Comparison of ENCODE assay signal across 22 cellular contexts in genomic region chr3:6862880-6863195, GRCh38. TPM values are rescaled to one million over a fixed set of nuclear protein-coding genes. Genes with fewer than 3 reads are reported as not detected.
DNase-seq lines count a peak whose midpoint lies in the region; ATAC-seq and TF ChIP-seq lines count a peak whose summit lies in the region.
"Had no signal": no experiment of that assay in that cellular context is flagged by ENCODE, and none has a peak within 500 bp of the region (broad histone marks: within the 10 kb centered on the region; RNA-seq: fewer than 3 reads in every experiment).

No MANE protein-coding gene starts in this region.

- H3K36me3 Mint-ChIP-seq in endodermal cell (ENCODE audit: low read depth) (no peaks in the 10 kb centered on the region), nephron (ENCODE audit: low read depth) (no peaks in the 10 kb centered on the region)
- H3K36me3 Mint-ChIP-seq: CD4-positive, alpha-beta memory T cell had no signal

- peak overlapping the region; percentile 55 for H3K4me3 Mint-ChIP-seq in endodermal cell
- H3K4me3 Mint-ChIP-seq in nephron = peak overlapping the region; percentile 84 to 90 (median 85)
- H3K4me3 Mint-ChIP-seq: activated naive CD4-positive, alpha-beta T cell treated with anti-CD3 and anti-CD28 coated beads, Interleukin-2, amount 10 ng/mL, durations not matched to agents 7 days and 5 days; CD4-positive, alpha-beta memory T cell; naive thymus-derived CD8-positive, alpha-beta T cell had no signal

- peaks cover 92% of the 10 kb centered on the region for H3K27me3 ChIP-seq in HUES6 (ENCODE audit: control insufficient read depth, insufficient read depth, low read length)
- H3K27me3 ChIP-seq in endodermal cell (ENCODE audit: control insufficient read depth, insufficient read depth, low read length, poor library complexity, severe bottlenecking) = peaks cover 90% of the 10 kb centered on the region
- H3K27me3 ChIP-seq in thoracic aorta (replicated peaks; ENCODE audit: insufficient read depth) = no peaks in the 10 kb centered on the region
- H3K27me3 ChIP-seq in HAP-1 (ENCODE audit: low read depth) = no peaks in the 10 kb centered on the region

- TF ChIP-seq CTCF in endodermal cell (conservative IDR thresholded peaks at IDR 0.05) (no peak), nephron (IDR thresholded peaks at IDR 0.05; ENCODE audit: unreplicated experiment in 3 of 3) (no peak), thoracic aorta (IDR thresholded peaks at IDR 0.05) (no peak)

- in situ Hi-C loops in HAP-1 (cut with MboI; ENCODE audit: low sequenced_read_pairs) = no loop called here

- H3K9ac ChIP-seq in HUES6 (ENCODE audit: low read length) = no peak overlapping the region
- no peak overlapping the region for H3K9ac ChIP-seq in endodermal cell (ENCODE audit: extremely low read depth, low read length, poor library complexity, severe bottlenecking)

- peaks cover 86% of the 10 kb centered on the region for H3K27me3 Mint-ChIP-seq in endodermal cell (ENCODE audit: insufficient read depth)
- H3K27me3 Mint-ChIP-seq in nephron (ENCODE audit: low read depth) = peaks cover 83% of the 10 kb centered on the region

- no peak for ATAC-seq in thoracic aorta (ENCODE audit: insufficient number of reproducible peaks, low FRiP score, low read depth)
- ATAC-seq: gastrocnemius medialis; naive thymus-derived CD8-positive, alpha-beta T cell had no signal

- no peak overlapping the region for H3K27ac Mint-ChIP-seq in endodermal cell
- no peak overlapping the region for H3K27ac Mint-ChIP-seq in nephron
- H3K27ac Mint-ChIP-seq: activated naive CD4-positive, alpha-beta T cell treated with anti-CD3 and anti-CD28 coated beads, Interleukin-2, amount 10 ng/mL, durations not matched to agents 7 days and 5 days; CD4-positive, alpha-beta memory T cell had no signal

- 4% methylated on average over 7 of the region's 7 CpGs; no CpG with 5 or more reads in 1 of the 2 experiments for WGBS in endodermal cell (ENCODE audit: insufficient coverage in 1 of 2, insufficient read length in 1 of 2), 2 experiments

- H3K27ac ChIP-seq in HUES6 (ENCODE audit: low read depth, low read length) (no peak overlapping the region), endodermal cell (ENCODE audit: low read depth, low read length) (no peak overlapping the region), thoracic aorta (no peak overlapping the region)
- H3K27ac ChIP-seq: colonic mucosa, gastrocnemius medialis, HL-60, tibial nerve had no signal

- H3K4me3 ChIP-seq in HUES6 (ENCODE audit: low read depth, low read length) (peak overlapping the region; percentile 70), endodermal cell (ENCODE audit: low read length) (no peak overlapping the region), thoracic aorta (peak overlapping the region; percentile 67), HAP-1 (no peak overlapping the region)
- H3K4me3 ChIP-seq: gastrocnemius medialis had no signal

- H3K36me3 ChIP-seq in HUES6 (ENCODE audit: control insufficient read depth, insufficient read depth, low read length) (no peaks in the 10 kb centered on the region), endodermal cell (ENCODE audit: control insufficient read depth, insufficient read depth, low read length) (no peaks in the 10 kb centered on the region), thoracic aorta (no peaks in the 10 kb centered on the region), HAP-1 (replicated peaks) (no peaks in the 10 kb centered on the region)
- H3K36me3 ChIP-seq: colonic mucosa, gastrocnemius medialis, tibial nerve had no signal

- H3K4me1 ChIP-seq in HUES6 (ENCODE audit: control insufficient read depth, insufficient read depth, low read length) (peaks cover 10% of the 10 kb centered on the region), endodermal cell (ENCODE audit: control insufficient read depth, insufficient read depth, low read length) (no peaks in the 10 kb centered on the region), thoracic aorta (ENCODE audit: control insufficient read depth in 1 of 2, low read depth in 2 of 2) (peaks cover 7 to 25% of the 10 kb centered on the region in 2 donors), HAP-1 (no peaks in the 10 kb centered on the region)
- H3K4me1 ChIP-seq: colonic mucosa, gastrocnemius medialis had no signal

- H3K9me3 Mint-ChIP-seq in endodermal cell (no peaks in the 10 kb centered on the region), nephron (no peaks in the 10 kb centered on the region)
- H3K9me3 Mint-ChIP-seq: activated naive CD4-positive, alpha-beta T cell treated with anti-CD3 and anti-CD28 coated beads, Interleukin-2, amount 10 ng/mL, durations not matched to agents 7 days and 5 days had no signal

- peaks cover 12% of the 10 kb centered on the region for H3K4me1 Mint-ChIP-seq in endodermal cell
- H3K4me1 Mint-ChIP-seq in nephron = peaks cover 17% of the 10 kb centered on the region
- H3K4me1 Mint-ChIP-seq: activated naive CD4-positive, alpha-beta T cell treated with anti-CD3 and anti-CD28 coated beads, Interleukin-2, amount 10 ng/mL, durations not matched to agents 7 days and 5 days had no signal

- H3K9me3 ChIP-seq in HUES6 (ENCODE audit: control insufficient read depth, insufficient read depth, low read depth, low read length) = no peaks in the 10 kb centered on the region
- H3K9me3 ChIP-seq in endodermal cell (ENCODE audit: control insufficient read depth, low read length) = no peaks in the 10 kb centered on the region
- H3K9me3 ChIP-seq in thoracic aorta = no peaks in the 10 kb centered on the region
- no peaks in the 10 kb centered on the region for H3K9me3 ChIP-seq in HAP-1
- H3K9me3 ChIP-seq: colonic mucosa, gastrocnemius medialis, tibial nerve had no signal

- no peak for DNase-seq in endodermal cell
- DNase-seq in thoracic aorta (ENCODE audit: low spot score) = no peak
- DNase-seq in HAP-1 (ENCODE audit: low spot score in 2 of 2) = no peak
- DNase-seq in COLO829 (ENCODE audit: low spot score) = no peak
- DNase-seq in NCI-H146 treated with DMSO at 0.1 percent for 48 hours (lab: John Stamatoyannopoulos, UW; ENCODE audit: unreplicated experiment) = no peak
- no peak for DNase-seq in RPMI8226
- DNase-seq: activated naive CD4-positive, alpha-beta T cell treated with anti-CD3 and anti-CD28 coated beads, Interleukin-2, amount 10 ng/mL, durations not matched to agents 7 days and 5 days; aorta; CD4-positive, alpha-beta memory T cell; colonic mucosa; DMS79 treated with DMSO at 0.1 percent for 48 hours; erythroblast; gastrocnemius medialis; mammary epithelial cell; MV-4-11; naive thymus-derived CD8-positive, alpha-beta T cell; NCI-H2029 treated with DMSO at 0.1 percent for 48 hours; Right ventricle myocardium superior had no signal

RNA-seq across cellular contexts. Expression of gene GRM7, which starts 1.9 kb away (rescaled TPM):
- total RNA-seq in endodermal cell = under 1 TPM; 0.11 to 0.73 TPM
- 0.93 TPM for polyA plus RNA-seq in endodermal cell (2013, experiment 1 of 2)
- polyA plus RNA-seq in endodermal cell (2013, experiment 2 of 2) = 0.91 TPM
- 1 to 10 TPM in 1 of 2 donors, under 1 TPM in 1; 0.68 to 3.9 TPM for total RNA-seq in thoracic aorta
- total RNA-seq: CD4-positive, alpha-beta memory T cell; gastrocnemius medialis; mammary epithelial cell; naive thymus-derived CD8-positive, alpha-beta T cell; Right ventricle myocardium superior had no signal
- polyA plus RNA-seq: CD4-positive, alpha-beta memory T cell; naive thymus-derived CD8-positive, alpha-beta T cell had no signal

Comparison
In these comparisons a context has a peak if more than half of its experiments do, and no peak if none do; other contexts are left out.
1. H3K4me3 ChIP-seq: peak in HUES6 (single experiment) and thoracic aorta (single experiment); none in endodermal cell (single experiment) and HAP-1 (single experiment).